Comparison of ENCODE assay signal across 16 cellular contexts in genomic region chr10:62175256-62175655, GRCh38.
DNase-seq lines count a peak whose midpoint lies in the region; ATAC-seq and TF ChIP-seq lines count a peak whose summit lies in the region.
"Had no signal": no experiment of that assay in that cellular context is flagged by ENCODE, and none has a peak within 500 bp of the region (broad histone marks: within the 10 kb centered on the region; RNA-seq: fewer than 3 reads in every experiment).

No MANE protein-coding gene starts in this region.

- peaks cover 14% of the 10 kb centered on the region for H3K9me3 Mint-ChIP-seq in natural killer cell treated with Interleukin-12 subunit alpha and Interleukin-12 subunit beta and Interleukin-15 and Interleukin-18, amount 100 ng/mL, for 72 hours
- peaks cover 5 to 8% of the 10 kb centered on the region in 2 donors for H3K9me3 Mint-ChIP-seq in natural killer cell
- H3K9me3 Mint-ChIP-seq in activated naive CD8-positive, alpha-beta T cell treated with anti-CD3 and anti-CD28 coated beads, Interleukin-2, amount 50 U/mL, for 24 hours: peaks cover 36% of the 10 kb centered on the region

- H3K36me3 Mint-ChIP-seq in natural killer cell treated with Interleukin-12 subunit alpha and Interleukin-12 subunit beta and Interleukin-15 and Interleukin-18, amount 100 ng/mL, for 72 hours: peaks cover 15% of the 10 kb centered on the region
- H3K36me3 Mint-ChIP-seq in natural killer cell: peaks cover 14% of the 10 kb centered on the region
- peaks cover 24% of the 10 kb centered on the region for H3K36me3 Mint-ChIP-seq in activated naive CD8-positive, alpha-beta T cell treated with anti-CD3 and anti-CD28 coated beads, Interleukin-2, amount 50 U/mL, for 24 hours (ENCODE audit: low read depth)

- intact Hi-C loops in natural killer cell (cut with micrococcal nuclease): no loop called here

- no peak overlapping the region for H3K4me3 ChIP-seq in fibroblast of pulmonary artery (replicated peaks; ENCODE audit: low read depth, low read length)
- H3K4me3 ChIP-seq: MG63 had no signal

- peaks cover 32 to 53% of the 10 kb centered on the region in 2 donors for H3K4me1 Mint-ChIP-seq in natural killer cell treated with Interleukin-12 subunit alpha and Interleukin-12 subunit beta and Interleukin-15 and Interleukin-18, amount 100 ng/mL, for 72 hours (ENCODE audit: low read depth in 2 of 2)
- peaks cover 24 to 50% of the 10 kb centered on the region in 2 donors for H3K4me1 Mint-ChIP-seq in natural killer cell
- peaks cover 26% of the 10 kb centered on the region for H3K4me1 Mint-ChIP-seq in activated naive CD8-positive, alpha-beta T cell treated with anti-CD3 and anti-CD28 coated beads, Interleukin-2, amount 50 U/mL, for 24 hours

- TF ChIP-seq CTCF in natural killer cell (IDR thresholded peaks at IDR 0.05) (no peak), fibroblast of pulmonary artery (IDR thresholded peaks at IDR 0.05; ENCODE audit: low read length, missing control alignments) (no peak)

- peak overlapping the region; percentile 61 for H3K4me3 Mint-ChIP-seq in natural killer cell treated with Interleukin-12 subunit alpha and Interleukin-12 subunit beta and Interleukin-15 and Interleukin-18, amount 100 ng/mL, for 72 hours
- no peak overlapping the region for H3K4me3 Mint-ChIP-seq in natural killer cell
- no peak overlapping the region for H3K4me3 Mint-ChIP-seq in activated naive CD8-positive, alpha-beta T cell treated with anti-CD3 and anti-CD28 coated beads, Interleukin-2, amount 50 U/mL, for 24 hours
- H3K4me3 Mint-ChIP-seq: CD8-positive, alpha-beta T cell had no signal

- peak overlapping the region; percentile 78 to 89 for H3K27ac Mint-ChIP-seq in natural killer cell treated with Interleukin-12 subunit alpha and Interleukin-12 subunit beta and Interleukin-15 and Interleukin-18, amount 100 ng/mL, for 72 hours
- H3K27ac Mint-ChIP-seq in natural killer cell: peak overlapping the region in 1 of 2 donors; percentile 10
- H3K27ac Mint-ChIP-seq in activated naive CD8-positive, alpha-beta T cell treated with anti-CD3 and anti-CD28 coated beads, Interleukin-2, amount 50 U/mL, for 24 hours: peak overlapping the region; percentile 21
- H3K27ac Mint-ChIP-seq: CD8-positive, alpha-beta T cell had no signal

- no peaks in the 10 kb centered on the region for H3K27me3 Mint-ChIP-seq in natural killer cell treated with Interleukin-12 subunit alpha and Interleukin-12 subunit beta and Interleukin-15 and Interleukin-18, amount 100 ng/mL, for 72 hours
- H3K27me3 Mint-ChIP-seq in natural killer cell (ENCODE audit: low read depth in 2 of 2): no peaks in the 10 kb centered on the region
- no peaks in the 10 kb centered on the region for H3K27me3 Mint-ChIP-seq in activated naive CD8-positive, alpha-beta T cell treated with anti-CD3 and anti-CD28 coated beads, Interleukin-2, amount 50 U/mL, for 24 hours

- no peak for DNase-seq in natural killer cell treated with Interleukin-12 subunit alpha and Interleukin-12 subunit beta and Interleukin-15 and Interleukin-18, amount 100 ng/mL, for 72 hours (ENCODE audit: low spot score)
- DNase-seq in natural killer cell: no peak
- no peak for DNase-seq in activated naive CD8-positive, alpha-beta T cell treated with anti-CD3 and anti-CD28 coated beads, Interleukin-2, amount 50 U/mL, for 24 hours
- peak; percentile 45 for DNase-seq in fibroblast of pulmonary artery (ENCODE audit: low read depth)
- DNase-seq in stimulated activated CD4-positive, alpha-beta T cell treated with anti-CD3 and anti-CD28 coated beads, Interleukin-2, amount 100 ng/mL, for 48 hours: no peak
- no peak for DNase-seq in germinal center (ENCODE audit: low spot score)
- DNase-seq: CD8-positive, alpha-beta T cell; DMS79 treated with DMSO at 0.1 percent for 48 hours; HCEC 1CT; IMR-90; Karpas-422; MG63; NCI-H1092 treated with DMSO at 0.1 percent for 48 hours; NCI-H2081 treated with DMSO at 0.1 percent for 48 hours; NCI-H510A treated with DMSO at 0.1 percent for 48 hours had no signal

- no peak for ATAC-seq in natural killer cell treated with Interleukin-12 subunit alpha and Interleukin-12 subunit beta and Interleukin-15 and Interleukin-18, amount 100 ng/mL, for 72 hours
- ATAC-seq in natural killer cell: no peak
- ATAC-seq in activated naive CD8-positive, alpha-beta T cell treated with anti-CD3 and anti-CD28 coated beads, Interleukin-2, amount 50 U/mL, for 24 hours: no peak
- ATAC-seq in HG02642 (IDR thresholded peaks at IDR 0.05; ENCODE audit: poor library complexity, unreplicated experiment): no peak
- ATAC-seq: CD8-positive, alpha-beta T cell had no signal
